In the genomic region with DNA sequence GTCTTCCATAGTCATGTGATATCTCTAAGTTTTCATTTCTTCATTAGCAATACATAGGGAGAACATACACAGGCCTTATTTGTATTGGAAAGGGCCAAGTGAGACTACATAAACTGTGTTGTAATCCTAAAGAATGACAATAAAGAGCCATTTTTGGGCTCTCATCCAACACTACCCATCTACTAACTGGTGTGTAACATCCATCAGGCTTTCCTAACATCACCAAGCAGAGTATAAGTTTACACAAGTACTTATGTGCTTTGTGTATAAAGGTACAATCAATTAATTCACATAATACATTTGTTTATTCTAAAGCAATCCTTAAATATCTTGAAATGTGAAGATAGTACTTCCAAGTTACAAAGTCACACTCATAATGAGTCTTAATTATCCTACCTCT, we compare ENCODE assay signal across 7 cellular contexts.
DNase-seq lines count a peak whose midpoint lies in the region; TF ChIP-seq lines count a peak whose summit lies in the region.
"Not testable (repeated sequence)": the region's sequence is repeated elsewhere in the genome, so short reads cannot be mapped to it uniquely, and the experiment has no call there.

No MANE protein-coding gene starts in this region.

- DNase-seq in AG10803 (ENCODE audit: low read depth) = peak; percentile 31
- peak; percentile 0 for DNase-seq in GM04504 (ENCODE audit: low read depth)
- DNase-seq in NCI-H1105 treated with DMSO at 0.1 percent for 48 hours (lab: John Stamatoyannopoulos, UW) = peak; percentile 2
- DNase-seq in NCI-H345 (lab: John Stamatoyannopoulos, UW) = peak; percentile 7
- DNase-seq in epithelial cell of esophagus (ENCODE audit: low read depth) = peak; percentile 48
- DNase-seq in fibroblast of peridontal ligament (ENCODE audit: extremely low read depth) = peak; percentile 4
- DNase-seq in foreskin fibroblast = peak; percentile 19 to 41

- H3K4me3 ChIP-seq in AG10803 (ENCODE audit: low read length); epithelial cell of esophagus (ENCODE audit: low read length); foreskin fibroblast (ENCODE audit: low read depth in 1 of 2, low read length in 2 of 2): not testable (repeated sequence)

- not testable (repeated sequence) for TF ChIP-seq CTCF in AG10803 (conservative IDR thresholded peaks at IDR 0.05; ENCODE audit: low read length); epithelial cell of esophagus (IDR thresholded peaks at IDR 0.05; ENCODE audit: insufficient read depth, low read depth, low read length, missing control alignments); foreskin fibroblast (IDR thresholded peaks at IDR 0.05; ENCODE audit: low read depth, low read length)
